In the genomic region with DNA sequence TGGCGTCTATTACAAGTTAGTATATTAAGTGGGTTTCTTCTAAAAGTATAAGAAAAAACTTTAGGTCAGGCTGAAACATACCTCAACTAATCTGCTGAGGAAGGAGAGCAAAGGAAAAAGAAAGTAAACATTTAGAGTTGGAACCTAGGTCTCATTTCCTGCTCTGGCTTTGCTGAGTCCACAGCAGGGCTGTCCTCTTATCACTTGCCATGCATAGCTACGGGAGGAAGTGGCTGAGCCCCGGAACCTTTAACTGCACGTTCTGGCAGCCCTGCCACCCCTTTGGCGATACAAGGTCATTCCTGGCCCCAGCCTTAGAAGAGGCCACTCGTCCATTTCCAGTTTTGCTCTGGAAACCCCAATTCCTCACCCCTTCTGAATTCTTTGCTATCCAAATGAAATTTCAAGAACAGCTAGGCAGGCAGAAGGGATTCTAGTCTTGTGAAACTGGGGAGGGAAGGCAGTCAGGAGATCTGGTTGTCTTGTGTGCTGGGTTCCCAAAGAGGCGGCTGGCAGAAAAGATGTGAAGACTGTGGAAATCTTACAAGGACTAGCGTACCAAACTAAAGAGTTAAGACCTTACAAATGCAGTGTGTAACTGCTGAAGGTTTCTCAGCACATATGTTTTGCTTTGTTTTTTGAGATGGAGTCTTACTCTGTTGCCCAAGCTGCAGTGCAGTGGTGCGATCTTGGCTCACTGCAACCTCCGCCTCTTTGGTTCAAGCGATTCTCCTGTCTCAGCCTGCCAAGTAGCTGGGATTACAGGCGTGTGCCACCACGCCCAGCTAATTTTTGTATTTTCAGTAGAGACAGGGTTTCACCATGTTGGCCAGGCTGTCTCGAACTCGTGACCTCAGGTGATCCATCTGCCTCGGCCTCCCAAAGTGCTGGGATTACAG, we compare ENCODE assay signal across 1 cellular context.
TF ChIP-seq lines count a peak whose summit lies in the region.

No MANE protein-coding gene starts in this region.

TF ChIP-seq in HepG2, 621 proteins besides CTCF, POLR2A, EP300 and RAD21 (continued from another document and continues in another):
- TF ChIP-seq ZNF484 (CRISPR knock-in tag; IDR thresholded peaks at IDR 0.05; ENCODE audit: borderline replicate concordance, low read depth) (no peak), POGK (CRISPR knock-in tag; conservative IDR thresholded peaks at IDR 0.05) (peak; percentile 37; the same call in 1 of the 2 replicates), ZNF124 (CRISPR knock-in tag; IDR thresholded peaks at IDR 0.05) (peak; percentile 71; the same call in 1 of the 2 replicates), ZBTB37 (CRISPR knock-in tag; IDR thresholded peaks at IDR 0.05) (peak; percentile 85; the same call in 1 of the 2 replicates), TBX2 (CRISPR knock-in tag; IDR thresholded peaks at IDR 0.05; ENCODE audit: borderline replicate concordance) (peak; percentile 73; the same call in 1 of the 2 replicates), HMG20A (CRISPR knock-in tag; IDR thresholded peaks at IDR 0.05; ENCODE audit: borderline replicate concordance) (peak; percentile 38; the same call in 1 of the 2 replicates), DNMT3B (CRISPR knock-in tag; conservative IDR thresholded peaks at IDR 0.05) (no peak), HIVEP1 (CRISPR knock-in tag; IDR thresholded peaks at IDR 0.05) (no peak), ZSCAN29 (CRISPR knock-in tag; conservative IDR thresholded peaks at IDR 0.05) (no peak; the same call in 1 of the 2 replicates), SAP130 (CRISPR knock-in tag; IDR thresholded peaks at IDR 0.05; ENCODE audit: low read depth) (peak; percentile 93), NCOA5 (CRISPR knock-in tag; IDR thresholded peaks at IDR 0.05) (no peak), TEAD3 (CRISPR knock-in tag; optimal IDR thresholded peaks at IDR 0.05; ENCODE audit: borderline replicate concordance) (peak; percentile 90), ZNF609 (CRISPR knock-in tag; IDR thresholded peaks at IDR 0.05; ENCODE audit: borderline replicate concordance) (peak; percentile 55; the same call in 1 of the 2 replicates), ASH2L (IDR thresholded peaks at IDR 0.05; ENCODE audit: insufficient read length, low read depth, low read length) (peak; percentile 26), NR2F1 (CRISPR knock-in tag; IDR thresholded peaks at IDR 0.05) (no peak), TERF1 (CRISPR knock-in tag; IDR thresholded peaks at IDR 0.05) (no peak), STAG1 (CRISPR knock-in tag; IDR thresholded peaks at IDR 0.05) (peak; percentile 27)
- TF ChIP-seq, protein P1, sequence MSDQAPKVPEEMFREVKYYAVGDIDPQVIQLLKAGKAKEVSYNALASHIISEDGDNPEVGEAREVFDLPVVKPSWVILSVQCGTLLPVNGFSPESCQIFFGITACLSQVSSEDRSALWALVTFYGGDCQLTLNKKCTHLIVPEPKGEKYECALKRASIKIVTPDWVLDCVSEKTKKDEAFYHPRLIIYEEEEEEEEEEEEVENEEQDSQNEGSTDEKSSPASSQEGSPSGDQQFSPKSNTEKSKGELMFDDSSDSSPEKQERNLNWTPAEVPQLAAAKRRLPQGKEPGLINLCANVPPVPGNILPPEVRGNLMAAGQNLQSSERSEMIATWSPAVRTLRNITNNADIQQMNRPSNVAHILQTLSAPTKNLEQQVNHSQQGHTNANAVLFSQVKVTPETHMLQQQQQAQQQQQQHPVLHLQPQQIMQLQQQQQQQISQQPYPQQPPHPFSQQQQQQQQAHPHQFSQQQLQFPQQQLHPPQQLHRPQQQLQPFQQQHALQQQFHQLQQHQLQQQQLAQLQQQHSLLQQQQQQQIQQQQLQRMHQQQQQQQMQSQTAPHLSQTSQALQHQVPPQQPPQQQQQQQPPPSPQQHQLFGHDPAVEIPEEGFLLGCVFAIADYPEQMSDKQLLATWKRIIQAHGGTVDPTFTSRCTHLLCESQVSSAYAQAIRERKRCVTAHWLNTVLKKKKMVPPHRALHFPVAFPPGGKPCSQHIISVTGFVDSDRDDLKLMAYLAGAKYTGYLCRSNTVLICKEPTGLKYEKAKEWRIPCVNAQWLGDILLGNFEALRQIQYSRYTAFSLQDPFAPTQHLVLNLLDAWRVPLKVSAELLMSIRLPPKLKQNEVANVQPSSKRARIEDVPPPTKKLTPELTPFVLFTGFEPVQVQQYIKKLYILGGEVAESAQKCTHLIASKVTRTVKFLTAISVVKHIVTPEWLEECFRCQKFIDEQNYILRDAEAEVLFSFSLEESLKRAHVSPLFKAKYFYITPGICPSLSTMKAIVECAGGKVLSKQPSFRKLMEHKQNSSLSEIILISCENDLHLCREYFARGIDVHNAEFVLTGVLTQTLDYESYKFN (CRISPR knock-in tag; conservative IDR thresholded peaks at IDR 0.05): peak; percentile 85
- TF ChIP-seq, protein P2, sequence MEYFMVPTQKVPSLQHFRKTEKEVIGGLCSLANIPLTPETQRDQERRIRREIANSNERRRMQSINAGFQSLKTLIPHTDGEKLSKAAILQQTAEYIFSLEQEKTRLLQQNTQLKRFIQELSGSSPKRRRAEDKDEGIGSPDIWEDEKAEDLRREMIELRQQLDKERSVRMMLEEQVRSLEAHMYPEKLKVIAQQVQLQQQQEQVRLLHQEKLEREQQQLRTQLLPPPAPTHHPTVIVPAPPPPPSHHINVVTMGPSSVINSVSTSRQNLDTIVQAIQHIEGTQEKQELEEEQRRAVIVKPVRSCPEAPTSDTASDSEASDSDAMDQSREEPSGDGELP (IDR thresholded peaks at IDR 0.05; ENCODE audit: borderline replicate concordance, low read depth): peak; percentile 18; the same call in 1 of the 2 replicates
- TF ChIP-seq, protein P3, sequence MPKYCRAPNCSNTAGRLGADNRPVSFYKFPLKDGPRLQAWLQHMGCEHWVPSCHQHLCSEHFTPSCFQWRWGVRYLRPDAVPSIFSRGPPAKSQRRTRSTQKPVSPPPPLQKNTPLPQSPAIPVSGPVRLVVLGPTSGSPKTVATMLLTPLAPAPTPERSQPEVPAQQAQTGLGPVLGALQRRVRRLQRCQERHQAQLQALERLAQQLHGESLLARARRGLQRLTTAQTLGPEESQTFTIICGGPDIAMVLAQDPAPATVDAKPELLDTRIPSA (CRISPR knock-in tag; IDR thresholded peaks at IDR 0.05; ENCODE audit: borderline replicate concordance): 0 out of 2 replicates have a peak, but pooled peaks have one; percentile 38
- TF ChIP-seq, protein P4, sequence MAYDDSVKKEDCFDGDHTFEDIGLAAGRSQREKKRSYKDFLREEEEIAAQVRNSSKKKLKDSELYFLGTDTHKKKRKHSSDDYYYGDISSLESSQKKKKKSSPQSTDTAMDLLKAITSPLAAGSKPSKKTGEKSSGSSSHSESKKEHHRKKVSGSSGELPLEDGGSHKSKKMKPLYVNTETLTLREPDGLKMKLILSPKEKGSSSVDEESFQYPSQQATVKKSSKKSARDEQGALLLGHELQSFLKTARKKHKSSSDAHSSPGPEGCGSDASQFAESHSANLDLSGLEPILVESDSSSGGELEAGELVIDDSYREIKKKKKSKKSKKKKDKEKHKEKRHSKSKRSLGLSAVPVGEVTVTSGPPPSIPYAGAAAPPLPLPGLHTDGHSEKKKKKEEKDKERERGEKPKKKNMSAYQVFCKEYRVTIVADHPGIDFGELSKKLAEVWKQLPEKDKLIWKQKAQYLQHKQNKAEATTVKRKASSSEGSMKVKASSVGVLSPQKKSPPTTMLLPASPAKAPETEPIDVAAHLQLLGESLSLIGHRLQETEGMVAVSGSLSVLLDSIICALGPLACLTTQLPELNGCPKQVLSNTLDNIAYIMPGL (CRISPR knock-in tag; IDR thresholded peaks at IDR 0.05; ENCODE audit: borderline replicate concordance in 1 of 2, low read depth in 1 of 2): peak in 1 of 2 experiments; percentile 60; a peak in 1 of 4 replicates
- TF ChIP-seq, protein P5, sequence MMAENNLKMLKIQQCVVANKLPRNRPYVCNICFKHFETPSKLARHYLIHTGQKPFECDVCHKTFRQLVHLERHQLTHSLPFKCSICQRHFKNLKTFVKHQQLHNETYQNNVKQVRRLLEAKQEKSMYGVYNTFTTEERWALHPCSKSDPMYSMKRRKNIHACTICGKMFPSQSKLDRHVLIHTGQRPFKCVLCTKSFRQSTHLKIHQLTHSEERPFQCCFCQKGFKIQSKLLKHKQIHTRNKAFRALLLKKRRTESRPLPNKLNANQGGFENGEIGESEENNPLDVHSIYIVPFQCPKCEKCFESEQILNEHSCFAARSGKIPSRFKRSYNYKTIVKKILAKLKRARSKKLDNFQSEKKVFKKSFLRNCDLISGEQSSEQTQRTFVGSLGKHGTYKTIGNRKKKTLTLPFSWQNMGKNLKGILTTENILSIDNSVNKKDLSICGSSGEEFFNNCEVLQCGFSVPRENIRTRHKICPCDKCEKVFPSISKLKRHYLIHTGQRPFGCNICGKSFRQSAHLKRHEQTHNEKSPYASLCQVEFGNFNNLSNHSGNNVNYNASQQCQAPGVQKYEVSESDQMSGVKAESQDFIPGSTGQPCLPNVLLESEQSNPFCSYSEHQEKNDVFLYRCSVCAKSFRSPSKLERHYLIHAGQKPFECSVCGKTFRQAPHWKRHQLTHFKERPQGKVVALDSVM (CRISPR knock-in tag; IDR thresholded peaks at IDR 0.05): 0 out of 2 replicates have a peak, but pooled peaks have one; percentile 4
